ENCODE assay signal across 21 cellular contexts in genomic region chr16:90078594-90078895, GRCh38. TPM values are rescaled to one million over a fixed set of nuclear protein-coding genes. Genes with fewer than 3 reads are reported as not detected.
DNase-seq lines count a peak whose midpoint lies in the region; TF ChIP-seq lines count a peak whose summit lies in the region.
"Had no signal": no experiment of that assay in that cellular context is flagged by ENCODE, and none has a peak within 500 bp of the region (broad histone marks: within the 10 kb centered on the region; RNA-seq: fewer than 3 reads in every experiment).

No MANE protein-coding gene starts in this region.

- TF ChIP-seq POLR2A in ovary (IDR thresholded peaks at IDR 0.05) = no peak

- H3K4me1 ChIP-seq in ovary (ENCODE audit: insufficient read depth) = peaks cover 2% of the 10 kb centered on the region

- no peaks in the 10 kb centered on the region for H3K9me3 ChIP-seq in ovary
- H3K9me3 ChIP-seq: gastroesophageal sphincter, pancreas, suprapubic skin had no signal

- no peak for TF ChIP-seq EP300 in ovary (IDR thresholded peaks at IDR 0.05)

- no peak overlapping the region for H3K4me3 ChIP-seq in ovary

- intact Hi-C loops in ovary (cut with DNase I) = no loop called here

- 68 to 73% (median 70%) methylated on average over 5 of the region's 5 CpGs for WGBS in ovary, 3 donors

- peak; percentile 33 for DNase-seq in CD1c-positive myeloid dendritic cell (ENCODE audit: extremely low spot score)
- DNase-seq in GF-D8 (lab: John Stamatoyannopoulos, UW) = peak; percentile 80
- peak; percentile 81 for DNase-seq in NCI-H82 treated with DMSO at 0.1 percent for 48 hours (lab: John Stamatoyannopoulos, UW; ENCODE audit: unreplicated experiment)
- DNase-seq in dermis blood vessel endothelial cell = peak; percentile 31
- DNase-seq in DMS79 treated with DMSO at 0.1 percent for 48 hours (lab: John Stamatoyannopoulos, UW) = no peak
- DNase-seq in UCSD-AML1 (lab: John Stamatoyannopoulos, UW; ENCODE audit: unreplicated experiment) = no peak
- DNase-seq in ovary = no peak
- DNase-seq in NCI-H2029 treated with DMSO at 0.1 percent for 48 hours (lab: John Stamatoyannopoulos, UW) = no peak
- DNase-seq: activated CD4-positive, alpha-beta memory T cell treated with anti-CD3 and anti-CD28 coated beads, Interleukin-2, amount 10 ng/mL, durations not matched to agents 7 days and 5 days; activated naive CD4-positive, alpha-beta T cell treated with Interleukin-2 at 50 U/mL for 16 hours; activated T-cell treated with anti-CD3 and anti-CD28 coated beads for 4 hours; effector CD4-positive, alpha-beta T cell; mesenchymal stem cell; NCI-H2107; WERI-Rb-1 had no signal

- no peak overlapping the region for H3K27ac ChIP-seq in ovary
- H3K27ac ChIP-seq: suprapubic skin, WERI-Rb-1 had no signal

- TF ChIP-seq CTCF in ovary (IDR thresholded peaks at IDR 0.05) = no peak

- H3K27me3 ChIP-seq in ovary = no peaks in the 10 kb centered on the region
- H3K27me3 ChIP-seq: gastroesophageal sphincter, pancreas, suprapubic skin had no signal

- H3K36me3 ChIP-seq in ovary = no peaks in the 10 kb centered on the region
- H3K36me3 ChIP-seq: gastroesophageal sphincter, pancreas, suprapubic skin, WERI-Rb-1 had no signal

RNA-seq across cellular contexts. Expression of gene PRDM7, which starts 1.4 kb away (rescaled TPM):
- total RNA-seq in dermis blood vessel endothelial cell = not detected in 2 replicates
- not detected for total RNA-seq in ovary
- polyA plus RNA-seq in ovary = not detected
- total RNA-seq: activated CD4-positive, alpha-beta memory T cell treated with anti-CD3 and anti-CD28 coated beads, Interleukin-2, amount 10 ng/mL, durations not matched to agents 7 days and 5 days; esophagus mucosa; gastroesophageal sphincter; naive thymus-derived CD4-positive, alpha-beta T cell; pancreas; sciatic nerve; suprapubic skin had no signal
- polyA plus RNA-seq: naive thymus-derived CD4-positive, alpha-beta T cell; pancreas had no signal

RNA-seq across cellular contexts. Expression of gene DBNDD1, which starts 59.3 kb away (rescaled TPM):
- 10.4 and 29.8 TPM in 2 replicates for total RNA-seq in dermis blood vessel endothelial cell
- 1 to 10 TPM; 1.3 to 6.2 (median 2.5) TPM for total RNA-seq in ovary
- 1 to 10 TPM in 1 of 2 donors, under 1 TPM in 1; 0.97 to 1.5 TPM for polyA plus RNA-seq in ovary
- total RNA-seq: activated CD4-positive, alpha-beta memory T cell treated with anti-CD3 and anti-CD28 coated beads, Interleukin-2, amount 10 ng/mL, durations not matched to agents 7 days and 5 days had no signal

Comparison
In these comparisons a context has a peak if more than half of its experiments do, and no peak if none do; other contexts are left out.
1. DNase-seq: peak in CD1c-positive myeloid dendritic cell (single experiment), GF-D8 (single experiment), NCI-H82 treated with DMSO at 0.1 percent for 48 hours (single experiment) and dermis blood vessel endothelial cell (single experiment); none in DMS79 treated with DMSO at 0.1 percent for 48 hours (single experiment), UCSD-AML1 (single experiment), ovary (0 of 5) and NCI-H2029 treated with DMSO at 0.1 percent for 48 hours (single experiment).